1 cellular context compared by ENCODE assay signal in the genomic region with DNA sequence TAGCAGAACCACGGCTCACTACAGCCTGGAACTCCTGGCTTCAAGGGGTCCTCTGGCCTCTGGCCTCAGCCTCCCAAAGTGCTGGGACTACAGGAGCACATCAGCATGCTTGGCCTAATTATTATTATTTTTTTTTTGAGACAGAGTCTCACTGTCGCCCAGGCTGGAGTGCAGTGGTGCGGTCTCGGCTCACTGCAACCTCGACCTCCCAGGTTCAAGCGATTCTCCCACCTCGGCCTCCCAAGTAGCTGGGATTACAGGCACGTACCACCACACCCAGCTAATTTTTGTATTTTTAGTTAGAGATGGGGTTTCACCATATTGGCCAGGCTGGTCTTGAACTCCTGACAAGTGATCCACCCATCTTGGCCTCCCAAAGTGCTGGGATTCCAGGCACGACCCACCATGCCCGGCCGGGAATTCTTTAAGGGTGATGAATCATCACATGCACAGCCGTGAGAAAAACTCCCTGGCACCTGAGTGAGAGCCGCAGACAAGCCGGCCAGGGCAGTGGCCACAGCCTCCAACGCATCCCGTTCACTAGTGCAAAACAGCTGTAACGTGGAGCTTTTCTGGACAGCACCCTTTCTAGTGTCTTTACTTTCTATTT.
TF ChIP-seq lines count a peak whose summit lies in the region.

No MANE protein-coding gene starts in this region.

TF ChIP-seq in HepG2, 621 proteins besides CTCF, POLR2A, EP300 and RAD21 (continued from another document and continues in another):
- TF ChIP-seq, protein P1, sequence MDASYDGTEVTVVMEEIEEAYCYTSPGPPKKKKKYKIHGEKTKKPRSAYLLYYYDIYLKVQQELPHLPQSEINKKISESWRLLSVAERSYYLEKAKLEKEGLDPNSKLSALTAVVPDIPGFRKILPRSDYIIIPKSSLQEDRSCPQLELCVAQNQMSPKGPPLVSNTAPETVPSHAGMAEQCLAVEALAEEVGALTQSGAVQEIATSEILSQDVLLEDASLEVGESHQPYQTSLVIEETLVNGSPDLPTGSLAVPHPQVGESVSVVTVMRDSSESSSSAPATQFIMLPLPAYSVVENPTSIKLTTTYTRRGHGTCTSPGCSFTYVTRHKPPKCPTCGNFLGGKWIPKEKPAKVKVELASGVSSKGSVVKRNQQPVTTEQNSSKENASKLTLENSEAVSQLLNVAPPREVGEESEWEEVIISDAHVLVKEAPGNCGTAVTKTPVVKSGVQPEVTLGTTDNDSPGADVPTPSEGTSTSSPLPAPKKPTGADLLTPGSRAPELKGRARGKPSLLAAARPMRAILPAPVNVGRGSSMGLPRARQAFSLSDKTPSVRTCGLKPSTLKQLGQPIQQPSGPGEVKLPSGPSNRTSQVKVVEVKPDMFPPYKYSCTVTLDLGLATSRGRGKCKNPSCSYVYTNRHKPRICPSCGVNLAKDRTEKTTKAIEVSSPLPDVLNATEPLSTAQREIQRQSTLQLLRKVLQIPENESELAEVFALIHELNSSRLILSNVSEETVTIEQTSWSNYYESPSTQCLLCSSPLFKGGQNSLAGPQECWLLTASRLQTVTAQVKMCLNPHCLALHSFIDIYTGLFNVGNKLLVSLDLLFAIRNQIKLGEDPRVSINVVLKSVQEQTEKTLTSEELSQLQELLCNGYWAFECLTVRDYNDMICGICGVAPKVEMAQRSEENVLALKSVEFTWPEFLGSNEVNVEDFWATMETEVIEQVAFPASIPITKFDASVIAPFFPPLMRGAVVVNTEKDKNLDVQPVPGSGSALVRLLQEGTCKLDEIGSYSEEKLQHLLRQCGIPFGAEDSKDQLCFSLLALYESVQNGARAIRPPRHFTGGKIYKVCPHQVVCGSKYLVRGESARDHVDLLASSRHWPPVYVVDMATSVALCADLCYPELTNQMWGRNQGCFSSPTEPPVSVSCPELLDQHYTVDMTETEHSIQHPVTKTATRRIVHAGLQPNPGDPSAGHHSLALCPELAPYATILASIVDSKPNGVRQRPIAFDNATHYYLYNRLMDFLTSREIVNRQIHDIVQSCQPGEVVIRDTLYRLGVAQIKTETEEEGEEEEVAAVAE (CRISPR knock-in tag; IDR thresholded peaks at IDR 0.05; ENCODE audit: borderline replicate concordance) = peak; percentile 36
- TF ChIP-seq SPEN (CRISPR knock-in tag; IDR thresholded peaks at IDR 0.05; ENCODE audit: low read depth) (peak; percentile 49; the same call in 1 of the 2 replicates), ZNF629 (CRISPR knock-in tag; conservative IDR thresholded peaks at IDR 0.05) (0 out of 2 replicates have a peak, but pooled peaks have one; percentile 30), ZMYM2 (CRISPR knock-in tag; IDR thresholded peaks at IDR 0.05) (peak; percentile 93), KAT7 (CRISPR knock-in tag; IDR thresholded peaks at IDR 0.05; ENCODE audit: borderline replicate concordance) (0 out of 2 replicates have a peak, but pooled peaks have one; percentile 57), HIVEP1 (CRISPR knock-in tag; IDR thresholded peaks at IDR 0.05) (0 out of 2 replicates have a peak, but pooled peaks have one; percentile 27), ZNF264 (CRISPR knock-in tag; IDR thresholded peaks at IDR 0.05) (peak; percentile 99), ZNF232 (CRISPR knock-in tag; IDR thresholded peaks at IDR 0.05; ENCODE audit: borderline replicate concordance) (peak; percentile 78; the same call in 1 of the 2 replicates), ADNP (CRISPR knock-in tag; IDR thresholded peaks at IDR 0.05) (peak; percentile 76; the same call in 1 of the 2 replicates), MEF2D (CRISPR knock-in tag; IDR thresholded peaks at IDR 0.05) (0 out of 2 replicates have a peak, but pooled peaks have one; percentile 10), ZNF670 (CRISPR knock-in tag; IDR thresholded peaks at IDR 0.05; ENCODE audit: borderline replicate concordance) (peak; percentile 62; the same call in 1 of the 2 replicates), ZNF350 (CRISPR knock-in tag; IDR thresholded peaks at IDR 0.05; ENCODE audit: borderline replicate concordance, low read depth) (0 out of 2 replicates have a peak, but pooled peaks have one; percentile 67), ZNF768 (CRISPR knock-in tag; IDR thresholded peaks at IDR 0.05) (peak; percentile 31; the same call in 1 of the 2 replicates), TEAD3 (CRISPR knock-in tag; optimal IDR thresholded peaks at IDR 0.05; ENCODE audit: borderline replicate concordance) (peak; percentile 84), KLF12 (CRISPR knock-in tag; IDR thresholded peaks at IDR 0.05; ENCODE audit: borderline replicate concordance) (peak; percentile 66), ZSCAN12 (CRISPR knock-in tag; IDR thresholded peaks at IDR 0.05) (0 out of 2 replicates have a peak, but pooled peaks have one; percentile 8), NRL (CRISPR knock-in tag; IDR thresholded peaks at IDR 0.05; ENCODE audit: borderline replicate concordance) (0 out of 2 replicates have a peak, but pooled peaks have one; percentile 10), ZFP90 (CRISPR knock-in tag; IDR thresholded peaks at IDR 0.05; ENCODE audit: borderline replicate concordance) (peak; percentile 71; the same call in 1 of the 2 replicates), KDM2A (CRISPR knock-in tag; IDR thresholded peaks at IDR 0.05; ENCODE audit: borderline replicate concordance, low read depth) (peak; percentile 43), ZNF644 (CRISPR knock-in tag; IDR thresholded peaks at IDR 0.05; ENCODE audit: low read depth) (peak; percentile 80), ZNF772 (CRISPR knock-in tag; IDR thresholded peaks at IDR 0.05) (0 out of 2 replicates have a peak, but pooled peaks have one; percentile 47), ZFX (CRISPR knock-in tag; IDR thresholded peaks at IDR 0.05; ENCODE audit: low read depth) (peak; percentile 16; the same call in 1 of the 2 replicates), BRD4 (CRISPR knock-in tag; IDR thresholded peaks at IDR 0.05) (0 out of 2 replicates have a peak, but pooled peaks have one; percentile 46), NFKB2 (CRISPR knock-in tag; IDR thresholded peaks at IDR 0.05; ENCODE audit: borderline replicate concordance) (peak; percentile 69; the same call in 1 of the 2 replicates), FOSL1 (CRISPR knock-in tag; IDR thresholded peaks at IDR 0.05; ENCODE audit: borderline replicate concordance) (peak; percentile 75), ZNF430 (CRISPR knock-in tag; IDR thresholded peaks at IDR 0.05) (peak; percentile 55; the same call in 1 of the 2 replicates), ZNF441 (CRISPR knock-in tag; IDR thresholded peaks at IDR 0.05; ENCODE audit: borderline replicate concordance) (peak; percentile 59; the same call in 1 of the 2 replicates), POGZ (CRISPR knock-in tag; IDR thresholded peaks at IDR 0.05) (peak; percentile 18; the same call in 1 of the 2 replicates), RBFOX2 (IDR thresholded peaks at IDR 0.05; ENCODE audit: low read depth, low read length) (peak; percentile 70; the same call in 1 of the 2 replicates), HNRNPL (IDR thresholded peaks at IDR 0.05; ENCODE audit: low read depth, low read length) (0 out of 2 replicates have a peak, but pooled peaks have one; percentile 52), ZNF263 (CRISPR knock-in tag; IDR thresholded peaks at IDR 0.05) (0 out of 2 replicates have a peak, but pooled peaks have one; percentile 20), SP4 (CRISPR knock-in tag; IDR thresholded peaks at IDR 0.05) (0 out of 2 replicates have a peak, but pooled peaks have one; percentile 28), ZNF460 (CRISPR knock-in tag; IDR thresholded peaks at IDR 0.05; ENCODE audit: borderline replicate concordance) (peak; percentile 83; the same call in 1 of the 2 replicates), ZNF766 (CRISPR knock-in tag; IDR thresholded peaks at IDR 0.05; ENCODE audit: borderline replicate concordance) (peak; percentile 59; the same call in 1 of the 2 replicates), HOXD1 (CRISPR knock-in tag; IDR thresholded peaks at IDR 0.05) (0 out of 2 replicates have a peak, but pooled peaks have one; percentile 54)
- TF ChIP-seq, protein P2, sequence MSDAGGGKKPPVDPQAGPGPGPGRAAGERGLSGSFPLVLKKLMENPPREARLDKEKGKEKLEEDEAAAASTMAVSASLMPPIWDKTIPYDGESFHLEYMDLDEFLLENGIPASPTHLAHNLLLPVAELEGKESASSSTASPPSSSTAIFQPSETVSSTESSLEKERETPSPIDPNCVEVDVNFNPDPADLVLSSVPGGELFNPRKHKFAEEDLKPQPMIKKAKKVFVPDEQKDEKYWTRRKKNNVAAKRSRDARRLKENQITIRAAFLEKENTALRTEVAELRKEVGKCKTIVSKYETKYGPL (CRISPR knock-in tag; IDR thresholded peaks at IDR 0.05) = 0 out of 2 replicates have a peak, but pooled peaks have one; percentile 16
- TF ChIP-seq, protein P3, sequence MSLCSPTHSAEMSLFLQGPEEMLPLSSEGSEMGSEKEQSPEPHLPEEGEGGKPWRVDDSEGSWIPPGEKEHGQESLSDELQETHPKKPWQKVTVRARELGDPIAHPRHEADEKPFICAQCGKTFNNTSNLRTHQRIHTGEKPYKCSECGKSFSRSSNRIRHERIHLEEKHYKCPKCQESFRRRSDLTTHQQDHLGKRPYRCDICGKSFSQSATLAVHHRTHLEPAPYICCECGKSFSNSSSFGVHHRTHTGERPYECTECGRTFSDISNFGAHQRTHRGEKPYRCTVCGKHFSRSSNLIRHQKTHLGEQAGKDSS (CRISPR knock-in tag; IDR thresholded peaks at IDR 0.05; ENCODE audit: borderline replicate concordance, low read depth) = peak; percentile 45; the same call in 1 of the 2 replicates
- TF ChIP-seq, protein P4, sequence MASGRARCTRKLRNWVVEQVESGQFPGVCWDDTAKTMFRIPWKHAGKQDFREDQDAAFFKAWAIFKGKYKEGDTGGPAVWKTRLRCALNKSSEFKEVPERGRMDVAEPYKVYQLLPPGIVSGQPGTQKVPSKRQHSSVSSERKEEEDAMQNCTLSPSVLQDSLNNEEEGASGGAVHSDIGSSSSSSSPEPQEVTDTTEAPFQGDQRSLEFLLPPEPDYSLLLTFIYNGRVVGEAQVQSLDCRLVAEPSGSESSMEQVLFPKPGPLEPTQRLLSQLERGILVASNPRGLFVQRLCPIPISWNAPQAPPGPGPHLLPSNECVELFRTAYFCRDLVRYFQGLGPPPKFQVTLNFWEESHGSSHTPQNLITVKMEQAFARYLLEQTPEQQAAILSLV (CRISPR knock-in tag; IDR thresholded peaks at IDR 0.05; ENCODE audit: borderline replicate concordance) = 0 out of 2 replicates have a peak, but pooled peaks have one; percentile 53
- TF ChIP-seq, protein P5, sequence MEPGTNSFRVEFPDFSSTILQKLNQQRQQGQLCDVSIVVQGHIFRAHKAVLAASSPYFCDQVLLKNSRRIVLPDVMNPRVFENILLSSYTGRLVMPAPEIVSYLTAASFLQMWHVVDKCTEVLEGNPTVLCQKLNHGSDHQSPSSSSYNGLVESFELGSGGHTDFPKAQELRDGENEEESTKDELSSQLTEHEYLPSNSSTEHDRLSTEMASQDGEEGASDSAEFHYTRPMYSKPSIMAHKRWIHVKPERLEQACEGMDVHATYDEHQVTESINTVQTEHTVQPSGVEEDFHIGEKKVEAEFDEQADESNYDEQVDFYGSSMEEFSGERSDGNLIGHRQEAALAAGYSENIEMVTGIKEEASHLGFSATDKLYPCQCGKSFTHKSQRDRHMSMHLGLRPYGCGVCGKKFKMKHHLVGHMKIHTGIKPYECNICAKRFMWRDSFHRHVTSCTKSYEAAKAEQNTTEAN (CRISPR knock-in tag; conservative IDR thresholded peaks at IDR 0.05) = peak; percentile 61; the same call in 1 of the 2 replicates
- TF ChIP-seq, protein P6, sequence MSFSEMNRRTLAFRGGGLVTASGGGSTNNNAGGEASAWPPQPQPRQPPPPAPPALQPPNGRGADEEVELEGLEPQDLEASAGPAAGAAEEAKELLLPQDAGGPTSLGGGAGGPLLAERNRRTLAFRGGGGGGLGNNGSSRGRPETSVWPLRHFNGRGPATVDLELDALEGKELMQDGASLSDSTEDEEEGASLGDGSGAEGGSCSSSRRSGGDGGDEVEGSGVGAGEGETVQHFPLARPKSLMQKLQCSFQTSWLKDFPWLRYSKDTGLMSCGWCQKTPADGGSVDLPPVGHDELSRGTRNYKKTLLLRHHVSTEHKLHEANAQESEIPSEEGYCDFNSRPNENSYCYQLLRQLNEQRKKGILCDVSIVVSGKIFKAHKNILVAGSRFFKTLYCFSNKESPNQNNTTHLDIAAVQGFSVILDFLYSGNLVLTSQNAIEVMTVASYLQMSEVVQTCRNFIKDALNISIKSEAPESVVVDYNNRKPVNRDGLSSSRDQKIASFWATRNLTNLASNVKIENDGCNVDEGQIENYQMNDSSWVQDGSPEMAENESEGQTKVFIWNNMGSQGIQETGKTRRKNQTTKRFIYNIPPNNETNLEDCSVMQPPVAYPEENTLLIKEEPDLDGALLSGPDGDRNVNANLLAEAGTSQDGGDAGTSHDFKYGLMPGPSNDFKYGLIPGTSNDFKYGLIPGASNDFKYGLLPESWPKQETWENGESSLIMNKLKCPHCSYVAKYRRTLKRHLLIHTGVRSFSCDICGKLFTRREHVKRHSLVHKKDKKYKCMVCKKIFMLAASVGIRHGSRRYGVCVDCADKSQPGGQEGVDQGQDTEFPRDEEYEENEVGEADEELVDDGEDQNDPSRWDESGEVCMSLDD (CRISPR knock-in tag; IDR thresholded peaks at IDR 0.05; ENCODE audit: borderline replicate concordance) = 0 out of 2 replicates have a peak, but pooled peaks have one; percentile 27
- TF ChIP-seq, protein P7, sequence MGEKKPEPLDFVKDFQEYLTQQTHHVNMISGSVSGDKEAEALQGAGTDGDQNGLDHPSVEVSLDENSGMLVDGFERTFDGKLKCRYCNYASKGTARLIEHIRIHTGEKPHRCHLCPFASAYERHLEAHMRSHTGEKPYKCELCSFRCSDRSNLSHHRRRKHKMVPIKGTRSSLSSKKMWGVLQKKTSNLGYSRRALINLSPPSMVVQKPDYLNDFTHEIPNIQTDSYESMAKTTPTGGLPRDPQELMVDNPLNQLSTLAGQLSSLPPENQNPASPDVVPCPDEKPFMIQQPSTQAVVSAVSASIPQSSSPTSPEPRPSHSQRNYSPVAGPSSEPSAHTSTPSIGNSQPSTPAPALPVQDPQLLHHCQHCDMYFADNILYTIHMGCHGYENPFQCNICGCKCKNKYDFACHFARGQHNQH (CRISPR knock-in tag; IDR thresholded peaks at IDR 0.05) = peak; percentile 50; the same call in 1 of the 2 replicates
- TF ChIP-seq, protein P8, sequence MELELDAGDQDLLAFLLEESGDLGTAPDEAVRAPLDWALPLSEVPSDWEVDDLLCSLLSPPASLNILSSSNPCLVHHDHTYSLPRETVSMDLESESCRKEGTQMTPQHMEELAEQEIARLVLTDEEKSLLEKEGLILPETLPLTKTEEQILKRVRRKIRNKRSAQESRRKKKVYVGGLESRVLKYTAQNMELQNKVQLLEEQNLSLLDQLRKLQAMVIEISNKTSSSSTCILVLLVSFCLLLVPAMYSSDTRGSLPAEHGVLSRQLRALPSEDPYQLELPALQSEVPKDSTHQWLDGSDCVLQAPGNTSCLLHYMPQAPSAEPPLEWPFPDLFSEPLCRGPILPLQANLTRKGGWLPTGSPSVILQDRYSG (CRISPR knock-in tag; IDR thresholded peaks at IDR 0.05) = peak; percentile 80; the same call in 1 of the 2 replicates
